ENCODE assay signal across 19 cellular contexts in genomic region chr2:79993144-79993543, GRCh38.
DNase-seq lines count a peak whose midpoint lies in the region; TF ChIP-seq lines count a peak whose summit lies in the region.
"Had no signal": no experiment of that assay in that cellular context is flagged by ENCODE, and none has a peak within 500 bp of the region (broad histone marks: within the 10 kb centered on the region; RNA-seq: fewer than 3 reads in every experiment).

No MANE protein-coding gene starts in this region.

- DNase-seq in EL (peak; percentile 74), SK-N-MC (ENCODE audit: low read depth, low spot score) (peak; percentile 83), retinal pigment epithelial cell (ENCODE audit: low read depth) (peak; percentile 50), NCI-H187 treated with DMSO at 0.1 percent for 48 hours (lab: John Stamatoyannopoulos, UW) (no peak)
- no peak for DNase-seq in activated CD8-positive, alpha-beta memory T cell treated with anti-CD3 and anti-CD28 coated beads for 24 hours
- DNase-seq in activated T-cell treated with anti-CD3 and anti-CD28 coated beads, Interleukin-2, amount 50 U/mL, for 48 hours, result no peak
- DNase-seq: activated CD4-positive, alpha-beta T cell treated with anti-CD3 and anti-CD28 coated beads for 4 hours; activated effector memory CD4-positive, alpha-beta T cell treated with Interleukin-2 at 50 U/mL for 16 hours; adrenal gland; BE2C; central memory CD4-positive, alpha-beta T cell; gastrocnemius medialis; H9; NCI-H146; NCI-H2227 treated with DMSO at 0.1 percent for 48 hours; stimulated activated CD4-positive, alpha-beta T cell treated with anti-CD3 and anti-CD28 coated beads, Interleukin-1b, Interleukin-23, amount 100 ng/mL, for 48 hours; stimulated activated naive CD8-positive, alpha-beta T cell treated with anti-CD3 and anti-CD28 coated beads, Interleukin-15, Interleukin-2, amounts not matched to agents 100 U/mL and 50 U/mL, for 24 hours had no signal

- H3K9me3 ChIP-seq in KOPT-K1 (ENCODE audit: insufficient read depth, low read length, poor library complexity, severe bottlenecking) (peaks cover 14% of the 10 kb centered on the region), SK-N-MC (ENCODE audit: low read depth, low read length) (no peaks in the 10 kb centered on the region)
- H3K9me3 ChIP-seq: adrenal gland, BE2C, gastrocnemius medialis, tibial nerve had no signal

- H3K27ac ChIP-seq in KOPT-K1 (ENCODE audit: low read depth, low read length, poor library complexity, severe bottlenecking), result peak overlapping the region; percentile 95
- no peak overlapping the region for H3K27ac ChIP-seq in SK-N-MC
- H3K27ac ChIP-seq: adrenal gland, gastrocnemius medialis, tibial nerve had no signal

- TF ChIP-seq CTCF in retinal pigment epithelial cell (conservative IDR thresholded peaks at IDR 0.05; ENCODE audit: low read depth, low read length), result no peak

- H3K9ac ChIP-seq in SK-N-MC (ENCODE audit: insufficient read length), result no peak overlapping the region

- no peaks in the 10 kb centered on the region for H3K36me3 ChIP-seq in KOPT-K1 (ENCODE audit: insufficient read depth, low read length)
- H3K36me3 ChIP-seq in SK-N-MC (ENCODE audit: insufficient read depth, low read length), result no peaks in the 10 kb centered on the region
- H3K36me3 ChIP-seq: adrenal gland, BE2C, gastrocnemius medialis, tibial nerve had no signal

- H3K4me3 ChIP-seq in SK-N-MC (no peak overlapping the region; the same call in 1 of the 2 replicates), retinal pigment epithelial cell (ENCODE audit: low read length) (no peak overlapping the region)
- H3K4me3 ChIP-seq: adrenal gland, gastrocnemius medialis, tibial nerve had no signal

Comparison
In these comparisons a context has a peak if more than half of its experiments do, and no peak if none do; other contexts are left out.
1. DNase-seq: peak in EL (single experiment), SK-N-MC (single experiment) and retinal pigment epithelial cell (single experiment); none in activated CD8-positive, alpha-beta memory T cell treated with anti-CD3 and anti-CD28 coated beads for 24 hours (single experiment), NCI-H187 treated with DMSO at 0.1 percent for 48 hours (single experiment) and activated T-cell treated with anti-CD3 and anti-CD28 coated beads, Interleukin-2, amount 50 U/mL, for 48 hours (0 of 2).